ENCODE assay signal across 2 cellular contexts in genomic region chr14:100328495-100329163, GRCh38.
A peak's percentile ranks its signal among the peaks of the same experiment; 100 is the strongest.
TF ChIP-seq lines count a peak whose summit lies in the region.

No MANE protein-coding gene starts in this region.

TF ChIP-seq in GM23338, 12 proteins besides CTCF, POLR2A, EP300 and RAD21:
- TF ChIP-seq JUNB (IDR thresholded peaks at IDR 0.05; ENCODE audit: unreplicated experiment) (no peak), STAT1 (IDR thresholded peaks at IDR 0.05; ENCODE audit: unreplicated experiment) (no peak), POLR2AphosphoS5 (IDR thresholded peaks at IDR 0.05; ENCODE audit: low read depth) (no peak), ETS1 (IDR thresholded peaks at IDR 0.05) (no peak), ZNF114 (CRISPR knock-in tag; IDR thresholded peaks at IDR 0.05) (no peak), ZNF462 (CRISPR knock-in tag; IDR thresholded peaks at IDR 0.05) (no peak), CREB1 (CRISPR knock-in tag; IDR thresholded peaks at IDR 0.05; ENCODE audit: low read depth) (no peak), EZH2phosphoT487 (IDR thresholded peaks at IDR 0.05; ENCODE audit: unreplicated experiment) (no peak), REST (IDR thresholded peaks at IDR 0.05; ENCODE audit: unreplicated experiment) (no peak), EZH2 (IDR thresholded peaks at IDR 0.05; ENCODE audit: low read depth, unreplicated experiment) (no peak), ZNF331 (CRISPR knock-in tag; IDR thresholded peaks at IDR 0.05; ENCODE audit: low read depth) (no peak), NANOG (IDR thresholded peaks at IDR 0.05; ENCODE audit: borderline replicate concordance) (no peak)

TF ChIP-seq in HepG2, 621 proteins besides CTCF, POLR2A, EP300 and RAD21 (continues in another document):
- TF ChIP-seq ZNF333 (CRISPR knock-in tag; IDR thresholded peaks at IDR 0.05; ENCODE audit: borderline replicate concordance) (no peak), FOXK2 (IDR thresholded peaks at IDR 0.05) (no peak), DNMT1 (CRISPR knock-in tag; IDR thresholded peaks at IDR 0.05) (0 out of 2 replicates have a peak, but pooled peaks have one; percentile 48), ZNF792 (CRISPR knock-in tag; IDR thresholded peaks at IDR 0.05) (no peak), SOX6 (IDR thresholded peaks at IDR 0.05) (no peak), SOX6 (CRISPR knock-in tag; IDR thresholded peaks at IDR 0.05) (0 out of 2 replicates have a peak, but pooled peaks have one; percentile 36), ZSCAN21 (CRISPR knock-in tag; IDR thresholded peaks at IDR 0.05; ENCODE audit: borderline replicate concordance) (peak; percentile 32; the same call in 1 of the 2 replicates), RFX5 (IDR thresholded peaks at IDR 0.05; ENCODE audit: low read depth, low read length) (no peak), ZNF225 (CRISPR knock-in tag; IDR thresholded peaks at IDR 0.05) (peak; percentile 41; the same call in 1 of the 2 replicates), ZMYM4 (CRISPR knock-in tag; IDR thresholded peaks at IDR 0.05) (peak; percentile 50; the same call in 1 of the 2 replicates), ZNF414 (CRISPR knock-in tag; IDR thresholded peaks at IDR 0.05) (0 out of 2 replicates have a peak, but pooled peaks have one; percentile 26), TAF1 (CRISPR knock-in tag; IDR thresholded peaks at IDR 0.05) (peak; percentile 54; the same call in 1 of the 2 replicates), ZNF367 (CRISPR knock-in tag; IDR thresholded peaks at IDR 0.05; ENCODE audit: borderline replicate concordance) (no peak), ZNF451 (CRISPR knock-in tag; IDR thresholded peaks at IDR 0.05) (peak; percentile 64; the same call in 1 of the 2 replicates), PHF20 (CRISPR knock-in tag; IDR thresholded peaks at IDR 0.05) (no peak), KDM3A (CRISPR knock-in tag; IDR thresholded peaks at IDR 0.05; ENCODE audit: low read depth) (no peak), ATF7 (IDR thresholded peaks at IDR 0.05) (no peak), ATF7 (CRISPR knock-in tag; IDR thresholded peaks at IDR 0.05) (0 out of 2 replicates have a peak, but pooled peaks have one; percentile 48), HNF4A (CRISPR knock-in tag; IDR thresholded peaks at IDR 0.05) (peak; percentile 81), ZNF572 (CRISPR knock-in tag; IDR thresholded peaks at IDR 0.05) (0 out of 2 replicates have a peak, but pooled peaks have one; percentile 19), HNF1A (IDR thresholded peaks at IDR 0.05; ENCODE audit: low read depth) (no peak), HNF1A (CRISPR knock-in tag; IDR thresholded peaks at IDR 0.05; ENCODE audit: borderline replicate concordance) (peak; percentile 41; the same call in 1 of the 2 replicates), SNAPC5 (CRISPR knock-in tag; IDR thresholded peaks at IDR 0.05; ENCODE audit: borderline replicate concordance) (0 out of 2 replicates have a peak, but pooled peaks have one; percentile 77), ZNF30 (CRISPR knock-in tag; IDR thresholded peaks at IDR 0.05) (peak; percentile 40; the same call in 1 of the 2 replicates), ZNF563 (CRISPR knock-in tag; IDR thresholded peaks at IDR 0.05) (no peak), ZNF713 (CRISPR knock-in tag; IDR thresholded peaks at IDR 0.05) (0 out of 2 replicates have a peak, but pooled peaks have one; percentile 76), RFXAP (CRISPR knock-in tag; IDR thresholded peaks at IDR 0.05; ENCODE audit: borderline replicate concordance) (0 out of 2 replicates have a peak, but pooled peaks have one; percentile 32), GPN1 (CRISPR knock-in tag; IDR thresholded peaks at IDR 0.05; ENCODE audit: borderline replicate concordance) (no peak), NRL (CRISPR knock-in tag; IDR thresholded peaks at IDR 0.05; ENCODE audit: borderline replicate concordance) (peak; percentile 61), THRA (CRISPR knock-in tag; IDR thresholded peaks at IDR 0.05; ENCODE audit: borderline replicate concordance) (peak; percentile 11; the same call in 1 of the 2 replicates), KDM5B (CRISPR knock-in tag; IDR thresholded peaks at IDR 0.05; ENCODE audit: borderline replicate concordance) (peak; percentile 64; the same call in 1 of the 2 replicates), ZNF501 (CRISPR knock-in tag; IDR thresholded peaks at IDR 0.05) (peak; percentile 54; the same call in 1 of the 2 replicates), HNRNPLL (IDR thresholded peaks at IDR 0.05; ENCODE audit: low read depth, low read length, poor library complexity, severe bottlenecking) (peak; percentile 57), ZEB1 (IDR thresholded peaks at IDR 0.05; ENCODE audit: insufficient replicate concordance, low read depth) (peak; percentile 57), ZNF550 (CRISPR knock-in tag; IDR thresholded peaks at IDR 0.05; ENCODE audit: borderline replicate concordance) (no peak), ZNF138 (CRISPR knock-in tag; IDR thresholded peaks at IDR 0.05; ENCODE audit: low read depth) (0 out of 2 replicates have a peak, but pooled peaks have one; percentile 45), POLR2G (IDR thresholded peaks at IDR 0.05; ENCODE audit: low read depth, low read length) (peak; percentile 85), ZNF362 (CRISPR knock-in tag; IDR thresholded peaks at IDR 0.05; ENCODE audit: borderline replicate concordance) (0 out of 2 replicates have a peak, but pooled peaks have one; percentile 27), ZBTB38 (CRISPR knock-in tag; IDR thresholded peaks at IDR 0.05) (no peak), TFE3 (CRISPR knock-in tag; IDR thresholded peaks at IDR 0.05) (no peak), PATZ1 (CRISPR knock-in tag; IDR thresholded peaks at IDR 0.05) (peak; percentile 78; the same call in 1 of the 2 replicates)
